In the genomic region with DNA sequence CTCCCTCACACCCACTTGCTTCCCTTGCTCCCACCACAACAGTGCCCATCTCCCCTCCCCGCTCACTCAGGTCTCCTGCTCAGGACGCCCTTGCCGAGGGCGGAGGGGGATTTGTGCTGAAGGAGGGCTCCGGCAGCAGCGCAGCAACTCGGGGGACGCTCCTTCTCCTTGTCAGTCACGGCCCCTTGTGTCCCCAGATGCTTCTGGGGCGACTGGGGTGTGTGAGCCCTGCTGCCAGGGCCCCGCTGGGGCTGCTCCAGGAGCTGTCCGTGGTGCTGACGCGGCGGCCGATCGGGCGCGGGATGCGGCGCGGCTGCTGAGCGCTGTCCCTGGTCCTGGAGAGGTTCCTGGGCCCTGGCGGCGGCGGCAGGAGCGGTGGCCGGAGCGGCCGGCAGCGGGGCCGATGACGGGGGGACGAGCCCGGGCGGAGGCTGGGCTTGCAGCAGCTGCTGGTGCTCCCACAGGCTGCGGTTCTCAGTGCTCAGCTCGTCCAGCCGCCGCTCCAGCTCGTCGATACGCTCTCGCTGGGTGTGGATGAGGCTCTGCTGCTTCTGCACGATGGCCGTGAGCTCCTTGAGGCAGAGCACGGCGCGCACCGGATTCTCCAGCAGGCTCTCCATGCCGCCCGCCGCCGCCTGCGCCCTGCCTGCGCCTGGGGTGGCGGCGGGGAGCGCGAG, we compare ENCODE assay signal across 8 cellular contexts.
DNase-seq lines count a peak whose midpoint lies in the region; ATAC-seq and TF ChIP-seq lines count a peak whose summit lies in the region.
"Not testable (repeated sequence)": the region's sequence is repeated elsewhere in the genome, so short reads cannot be mapped to it uniquely, and the experiment has no call there.

No MANE protein-coding gene starts in this region.

- not testable (repeated sequence) for H3K9ac ChIP-seq in mammary epithelial cell (ENCODE audit: insufficient read depth, low read length); skeletal muscle satellite cell (ENCODE audit: low read depth, low read length)

- not testable (repeated sequence) for H3K4me1 Mint-ChIP-seq in CD4-positive, alpha-beta memory T cell; WTC11; memory B cell

- not testable (repeated sequence) for H3K36me3 Mint-ChIP-seq in CD4-positive, alpha-beta memory T cell; WTC11; memory B cell

- DNase-seq in CD4-positive, alpha-beta memory T cell = peak in 3 of 5 donors; percentile 22 to 28 (median 25)
- DNase-seq in H7 = peak; percentile 41
- DNase-seq in NCI-H1417 (lab: John Stamatoyannopoulos, UW) = peak; percentile 63 to 76 (median 67)
- DNase-seq in WTC11 (ENCODE audit: low spot score) = peak; percentile 63
- DNase-seq in mammary epithelial cell = peak; percentile 3
- peak; percentile 37 to 46 for DNase-seq in cardiac muscle cell (ENCODE audit: low read depth in 1 of 2, low spot score in 1 of 2)
- DNase-seq in memory B cell (ENCODE audit: low spot score in 2 of 2) = not testable (repeated sequence)

- H3K27ac Mint-ChIP-seq in CD4-positive, alpha-beta memory T cell; WTC11; memory B cell: not testable (repeated sequence)

- H3K36me3 ChIP-seq in CD4-positive, alpha-beta memory T cell (ENCODE audit: insufficient read depth, low read length); H7 (replicated peaks; ENCODE audit: control insufficient read depth, insufficient read depth, low read length); mammary epithelial cell (ENCODE audit: insufficient read depth, low read length); cardiac muscle cell; skeletal muscle satellite cell (ENCODE audit: insufficient read depth, low read length): not testable (repeated sequence)

- H3K9me3 Mint-ChIP-seq in CD4-positive, alpha-beta memory T cell = peaks cover 0 to 10% (median 6%) of the 10 kb centered on the region in 8 donors
- H3K9me3 Mint-ChIP-seq in WTC11, memory B cell: not testable (repeated sequence)

- intact Hi-C loops in CD4-positive, alpha-beta memory T cell (cut with micrococcal nuclease); mammary epithelial cell (cut with micrococcal nuclease): not testable (repeated sequence)

- H3K4me3 ChIP-seq in CD4-positive, alpha-beta memory T cell (ENCODE audit: low read length in 2 of 2); cardiac muscle cell; skeletal muscle satellite cell (ENCODE audit: low read length): not testable (repeated sequence)
- H3K4me3 ChIP-seq in H7 (ENCODE audit: insufficient read depth, low read depth, low read length) = peak overlapping the region; percentile 21; the same call in 1 of the 2 replicates
- peak overlapping the region in 1 of 3 experiments; percentile 22 for H3K4me3 ChIP-seq in mammary epithelial cell (replicated peaks in 1 of 3; ENCODE audit: insufficient read depth in 1 of 3, low read depth in 2 of 3, low read length in 3 of 3)

- TF ChIP-seq CTCF in WTC11 (IDR thresholded peaks at IDR 0.05); mammary epithelial cell (conservative IDR thresholded peaks at IDR 0.05 in 1 of 2, IDR thresholded peaks at IDR 0.05 in 1 of 2; ENCODE audit: extremely low read depth in 1 of 2, insufficient read depth in 1 of 2, low read depth in 1 of 2, low read length in 2 of 2); cardiac muscle cell (IDR thresholded peaks at IDR 0.05; ENCODE audit: low read depth, low read length): not testable (repeated sequence)

- H3K27ac ChIP-seq in CD4-positive, alpha-beta memory T cell (ENCODE audit: low read depth, low read length); mammary epithelial cell (ENCODE audit: insufficient read depth, low read depth, low read length); cardiac muscle cell: not testable (repeated sequence)

- CTCF ChIA-PET in CD4-positive, alpha-beta memory T cell (lab: Charles Lee; ENCODE audit: partially characterized antibody); WTC11 (lab: Charles Lee); mammary epithelial cell (lab: Charles Lee; ENCODE audit: low non-redundant PET): not testable (repeated sequence)

- not testable (repeated sequence) for H3K27me3 ChIP-seq in CD4-positive, alpha-beta memory T cell (ENCODE audit: insufficient read depth, low read length); H7 (ENCODE audit: control insufficient read depth, insufficient read depth, low read length); mammary epithelial cell (ENCODE audit: insufficient read depth, low read length); cardiac muscle cell; skeletal muscle satellite cell (ENCODE audit: control insufficient read depth, insufficient read depth, low read length)

- not testable (repeated sequence) for H4K20me1 ChIP-seq in mammary epithelial cell (ENCODE audit: insufficient read depth, low read length)

- POLR2A ChIA-PET in CD4-positive, alpha-beta memory T cell (lab: Charles Lee; ENCODE audit: partially characterized antibody); WTC11 (lab: Charles Lee): not testable (repeated sequence)

- H3K4me1 ChIP-seq in CD4-positive, alpha-beta memory T cell (ENCODE audit: insufficient read depth, low read length); mammary epithelial cell (ENCODE audit: insufficient read depth, low read length); cardiac muscle cell (ENCODE audit: low read depth); skeletal muscle satellite cell (ENCODE audit: control insufficient read depth, insufficient read depth, low read length): not testable (repeated sequence)

- dilution Hi-C loops in mammary epithelial cell (cut with HindIII; ENCODE audit: low sequenced_read_pairs) = not testable (repeated sequence)

- not testable (repeated sequence) for BruUV-seq in mammary epithelial cell (replicated peaks; lab: Mats Ljungman, UMichigan)

- peak; percentile 93 for ATAC-seq in WTC11
- peak; percentile 72 for ATAC-seq in memory B cell (ENCODE audit: low read depth)

- H3K4me3 Mint-ChIP-seq in CD4-positive, alpha-beta memory T cell; WTC11; memory B cell: not testable (repeated sequence)

- H3K9me3 ChIP-seq in CD4-positive, alpha-beta memory T cell (ENCODE audit: control insufficient read depth in 1 of 2, low read length in 2 of 2); mammary epithelial cell (replicated peaks; ENCODE audit: insufficient read depth, low read length); cardiac muscle cell (ENCODE audit: low read depth); skeletal muscle satellite cell (replicated peaks; ENCODE audit: low read length): not testable (repeated sequence)

- 0% methylated on average over 2 of the region's 60 CpGs for WGBS in mammary epithelial cell (ENCODE audit: low coverage, missing lambda C conversion rate)

- peaks cover 40 to 43% of the 10 kb centered on the region in 2 donors for H3K27me3 Mint-ChIP-seq in CD4-positive, alpha-beta memory T cell
- H3K27me3 Mint-ChIP-seq in WTC11 (ENCODE audit: low read depth) (peaks cover 68% of the 10 kb centered on the region), memory B cell (peaks cover 24% of the 10 kb centered on the region)

- H3K4me2 ChIP-seq in mammary epithelial cell (ENCODE audit: insufficient read depth, low read depth, low read length) = not testable (repeated sequence)
- H3K4me2 ChIP-seq in skeletal muscle satellite cell (ENCODE audit: low read length) = peak overlapping the region; percentile 71

- not testable (repeated sequence) for H3K79me2 ChIP-seq in mammary epithelial cell (ENCODE audit: insufficient read depth, low read length)

- H2AFZ ChIP-seq in mammary epithelial cell (ENCODE audit: low read depth, low read length) = not testable (repeated sequence)

- in situ Hi-C loops in mammary epithelial cell (cut with MboI; ENCODE audit: low sequenced_read_pairs in 2 of 2) = not testable (repeated sequence)
